Comparison of ENCODE assay signal across 2 cellular contexts in the genomic region with DNA sequence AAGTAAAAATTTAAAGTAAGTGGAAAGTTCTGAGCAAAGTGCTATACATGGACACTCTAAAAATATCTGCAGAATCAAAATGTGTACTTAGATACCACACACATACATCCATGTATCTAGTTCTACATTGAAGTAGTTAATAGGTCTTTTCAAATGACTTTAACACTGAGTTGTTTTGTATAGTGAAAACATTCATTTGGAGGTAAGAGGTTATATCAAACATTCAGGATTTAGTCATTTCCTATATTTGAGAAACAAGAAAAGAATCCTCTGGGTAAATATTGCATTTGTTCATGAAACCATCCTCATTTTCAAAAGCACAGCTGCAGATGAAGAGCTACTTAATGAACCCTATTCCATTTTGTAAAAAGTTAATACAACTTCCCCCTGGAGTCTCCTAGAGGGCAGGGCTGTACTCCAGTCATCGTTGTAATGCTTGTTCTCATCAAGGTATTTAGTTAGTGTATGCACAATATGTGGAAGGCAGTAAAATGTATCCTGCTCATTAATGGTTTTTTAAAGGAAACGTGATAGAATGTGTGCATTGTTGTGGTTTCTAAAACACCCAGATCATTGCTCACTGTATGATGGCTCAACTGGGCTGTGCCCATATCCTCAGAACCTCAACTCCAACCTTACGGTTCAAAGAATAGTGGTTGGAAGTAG.
TF ChIP-seq lines count a peak whose summit lies in the region.

No MANE protein-coding gene starts in this region.

TF ChIP-seq in Ishikawa, 13 proteins besides CTCF, POLR2A, EP300 and RAD21 (continued from another document):
- no peak for TF ChIP-seq TAF1 (IDR thresholded peaks at IDR 0.05; ENCODE audit: low read depth)
- TF ChIP-seq, protein P1, sequence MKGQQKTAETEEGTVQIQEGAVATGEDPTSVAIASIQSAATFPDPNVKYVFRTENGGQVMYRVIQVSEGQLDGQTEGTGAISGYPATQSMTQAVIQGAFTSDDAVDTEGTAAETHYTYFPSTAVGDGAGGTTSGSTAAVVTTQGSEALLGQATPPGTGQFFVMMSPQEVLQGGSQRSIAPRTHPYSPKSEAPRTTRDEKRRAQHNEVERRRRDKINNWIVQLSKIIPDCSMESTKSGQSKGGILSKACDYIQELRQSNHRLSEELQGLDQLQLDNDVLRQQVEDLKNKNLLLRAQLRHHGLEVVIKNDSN (IDR thresholded peaks at IDR 0.05), result no peak
- TF ChIP-seq FOXM1 (IDR thresholded peaks at IDR 0.05; ENCODE audit: borderline replicate concordance, low read depth), result no peak
- TF ChIP-seq, protein P2, sequence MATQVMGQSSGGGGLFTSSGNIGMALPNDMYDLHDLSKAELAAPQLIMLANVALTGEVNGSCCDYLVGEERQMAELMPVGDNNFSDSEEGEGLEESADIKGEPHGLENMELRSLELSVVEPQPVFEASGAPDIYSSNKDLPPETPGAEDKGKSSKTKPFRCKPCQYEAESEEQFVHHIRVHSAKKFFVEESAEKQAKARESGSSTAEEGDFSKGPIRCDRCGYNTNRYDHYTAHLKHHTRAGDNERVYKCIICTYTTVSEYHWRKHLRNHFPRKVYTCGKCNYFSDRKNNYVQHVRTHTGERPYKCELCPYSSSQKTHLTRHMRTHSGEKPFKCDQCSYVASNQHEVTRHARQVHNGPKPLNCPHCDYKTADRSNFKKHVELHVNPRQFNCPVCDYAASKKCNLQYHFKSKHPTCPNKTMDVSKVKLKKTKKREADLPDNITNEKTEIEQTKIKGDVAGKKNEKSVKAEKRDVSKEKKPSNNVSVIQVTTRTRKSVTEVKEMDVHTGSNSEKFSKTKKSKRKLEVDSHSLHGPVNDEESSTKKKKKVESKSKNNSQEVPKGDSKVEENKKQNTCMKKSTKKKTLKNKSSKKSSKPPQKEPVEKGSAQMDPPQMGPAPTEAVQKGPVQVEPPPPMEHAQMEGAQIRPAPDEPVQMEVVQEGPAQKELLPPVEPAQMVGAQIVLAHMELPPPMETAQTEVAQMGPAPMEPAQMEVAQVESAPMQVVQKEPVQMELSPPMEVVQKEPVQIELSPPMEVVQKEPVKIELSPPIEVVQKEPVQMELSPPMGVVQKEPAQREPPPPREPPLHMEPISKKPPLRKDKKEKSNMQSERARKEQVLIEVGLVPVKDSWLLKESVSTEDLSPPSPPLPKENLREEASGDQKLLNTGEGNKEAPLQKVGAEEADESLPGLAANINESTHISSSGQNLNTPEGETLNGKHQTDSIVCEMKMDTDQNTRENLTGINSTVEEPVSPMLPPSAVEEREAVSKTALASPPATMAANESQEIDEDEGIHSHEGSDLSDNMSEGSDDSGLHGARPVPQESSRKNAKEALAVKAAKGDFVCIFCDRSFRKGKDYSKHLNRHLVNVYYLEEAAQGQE (IDR thresholded peaks at IDR 0.05; ENCODE audit: low read depth), result no peak
- no peak for TF ChIP-seq CEBPB (IDR thresholded peaks at IDR 0.05)
- no peak for TF ChIP-seq YY1 (IDR thresholded peaks at IDR 0.05; ENCODE audit: low read depth)
- TF ChIP-seq ZBTB7A (IDR thresholded peaks at IDR 0.05; ENCODE audit: low read depth), result no peak
- TF ChIP-seq TEAD4 (IDR thresholded peaks at IDR 0.05), result no peak; the same call in 1 of the 2 replicates
TF ChIP-seq in Ishikawa: peak in this region for 0.

TF ChIP-seq in GM12878, 131 proteins besides CTCF, POLR2A, EP300 and RAD21 (continued from another document):
- TF ChIP-seq, protein P3, sequence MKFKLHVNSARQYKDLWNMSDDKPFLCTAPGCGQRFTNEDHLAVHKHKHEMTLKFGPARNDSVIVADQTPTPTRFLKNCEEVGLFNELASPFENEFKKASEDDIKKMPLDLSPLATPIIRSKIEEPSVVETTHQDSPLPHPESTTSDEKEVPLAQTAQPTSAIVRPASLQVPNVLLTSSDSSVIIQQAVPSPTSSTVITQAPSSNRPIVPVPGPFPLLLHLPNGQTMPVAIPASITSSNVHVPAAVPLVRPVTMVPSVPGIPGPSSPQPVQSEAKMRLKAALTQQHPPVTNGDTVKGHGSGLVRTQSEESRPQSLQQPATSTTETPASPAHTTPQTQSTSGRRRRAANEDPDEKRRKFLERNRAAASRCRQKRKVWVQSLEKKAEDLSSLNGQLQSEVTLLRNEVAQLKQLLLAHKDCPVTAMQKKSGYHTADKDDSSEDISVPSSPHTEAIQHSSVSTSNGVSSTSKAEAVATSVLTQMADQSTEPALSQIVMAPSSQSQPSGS (IDR thresholded peaks at IDR 0.05; ENCODE audit: low read length), result no peak
- no peak for TF ChIP-seq ESRRA (IDR thresholded peaks at IDR 0.05; ENCODE audit: low read length)
- TF ChIP-seq, protein P4, sequence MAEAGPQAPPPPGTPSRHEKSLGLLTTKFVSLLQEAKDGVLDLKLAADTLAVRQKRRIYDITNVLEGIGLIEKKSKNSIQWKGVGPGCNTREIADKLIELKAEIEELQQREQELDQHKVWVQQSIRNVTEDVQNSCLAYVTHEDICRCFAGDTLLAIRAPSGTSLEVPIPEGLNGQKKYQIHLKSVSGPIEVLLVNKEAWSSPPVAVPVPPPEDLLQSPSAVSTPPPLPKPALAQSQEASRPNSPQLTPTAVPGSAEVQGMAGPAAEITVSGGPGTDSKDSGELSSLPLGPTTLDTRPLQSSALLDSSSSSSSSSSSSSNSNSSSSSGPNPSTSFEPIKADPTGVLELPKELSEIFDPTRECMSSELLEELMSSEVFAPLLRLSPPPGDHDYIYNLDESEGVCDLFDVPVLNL (IDR thresholded peaks at IDR 0.05; ENCODE audit: low read depth, low read length), result no peak
- no peak for TF ChIP-seq ZSCAN29 (IDR thresholded peaks at IDR 0.05)
- no peak for TF ChIP-seq DPF2 (IDR thresholded peaks at IDR 0.05)
- no peak for TF ChIP-seq LARP7 (IDR thresholded peaks at IDR 0.05)
- TF ChIP-seq NR2F1 (conservative IDR thresholded peaks at IDR 0.05), result no peak
- no peak for TF ChIP-seq POU2F2 (IDR thresholded peaks at IDR 0.05; ENCODE audit: borderline replicate concordance, low read depth, low read length)
- no peak for TF ChIP-seq SMAD1 (IDR thresholded peaks at IDR 0.05; ENCODE audit: low read depth, partially characterized antibody)
- no peak for TF ChIP-seq CREM (IDR thresholded peaks at IDR 0.05; ENCODE audit: low read depth)
- TF ChIP-seq GABPA (IDR thresholded peaks at IDR 0.05; ENCODE audit: low read depth), result no peak
- no peak for TF ChIP-seq PAX5 (IDR thresholded peaks at IDR 0.05; ENCODE audit: borderline replicate concordance, low read depth, low read length)
- TF ChIP-seq, protein P5, sequence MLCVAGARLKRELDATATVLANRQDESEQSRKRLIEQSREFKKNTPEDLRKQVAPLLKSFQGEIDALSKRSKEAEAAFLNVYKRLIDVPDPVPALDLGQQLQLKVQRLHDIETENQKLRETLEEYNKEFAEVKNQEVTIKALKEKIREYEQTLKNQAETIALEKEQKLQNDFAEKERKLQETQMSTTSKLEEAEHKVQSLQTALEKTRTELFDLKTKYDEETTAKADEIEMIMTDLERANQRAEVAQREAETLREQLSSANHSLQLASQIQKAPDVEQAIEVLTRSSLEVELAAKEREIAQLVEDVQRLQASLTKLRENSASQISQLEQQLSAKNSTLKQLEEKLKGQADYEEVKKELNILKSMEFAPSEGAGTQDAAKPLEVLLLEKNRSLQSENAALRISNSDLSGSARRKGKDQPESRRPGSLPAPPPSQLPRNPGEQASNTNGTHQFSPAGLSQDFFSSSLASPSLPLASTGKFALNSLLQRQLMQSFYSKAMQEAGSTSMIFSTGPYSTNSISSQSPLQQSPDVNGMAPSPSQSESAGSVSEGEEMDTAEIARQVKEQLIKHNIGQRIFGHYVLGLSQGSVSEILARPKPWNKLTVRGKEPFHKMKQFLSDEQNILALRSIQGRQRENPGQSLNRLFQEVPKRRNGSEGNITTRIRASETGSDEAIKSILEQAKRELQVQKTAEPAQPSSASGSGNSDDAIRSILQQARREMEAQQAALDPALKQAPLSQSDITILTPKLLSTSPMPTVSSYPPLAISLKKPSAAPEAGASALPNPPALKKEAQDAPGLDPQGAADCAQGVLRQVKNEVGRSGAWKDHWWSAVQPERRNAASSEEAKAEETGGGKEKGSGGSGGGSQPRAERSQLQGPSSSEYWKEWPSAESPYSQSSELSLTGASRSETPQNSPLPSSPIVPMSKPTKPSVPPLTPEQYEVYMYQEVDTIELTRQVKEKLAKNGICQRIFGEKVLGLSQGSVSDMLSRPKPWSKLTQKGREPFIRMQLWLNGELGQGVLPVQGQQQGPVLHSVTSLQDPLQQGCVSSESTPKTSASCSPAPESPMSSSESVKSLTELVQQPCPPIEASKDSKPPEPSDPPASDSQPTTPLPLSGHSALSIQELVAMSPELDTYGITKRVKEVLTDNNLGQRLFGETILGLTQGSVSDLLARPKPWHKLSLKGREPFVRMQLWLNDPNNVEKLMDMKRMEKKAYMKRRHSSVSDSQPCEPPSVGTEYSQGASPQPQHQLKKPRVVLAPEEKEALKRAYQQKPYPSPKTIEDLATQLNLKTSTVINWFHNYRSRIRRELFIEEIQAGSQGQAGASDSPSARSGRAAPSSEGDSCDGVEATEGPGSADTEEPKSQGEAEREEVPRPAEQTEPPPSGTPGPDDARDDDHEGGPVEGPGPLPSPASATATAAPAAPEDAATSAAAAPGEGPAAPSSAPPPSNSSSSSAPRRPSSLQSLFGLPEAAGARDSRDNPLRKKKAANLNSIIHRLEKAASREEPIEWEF (IDR thresholded peaks at IDR 0.05; ENCODE audit: insufficient replicate concordance, low read depth, low read length), result no peak
- TF ChIP-seq ATF7 (IDR thresholded peaks at IDR 0.05; ENCODE audit: low read depth), result no peak
- TF ChIP-seq MTA2 (IDR thresholded peaks at IDR 0.05; ENCODE audit: low read depth), result no peak
